ENCODE assay signal across 2 cellular contexts in the genomic region with DNA sequence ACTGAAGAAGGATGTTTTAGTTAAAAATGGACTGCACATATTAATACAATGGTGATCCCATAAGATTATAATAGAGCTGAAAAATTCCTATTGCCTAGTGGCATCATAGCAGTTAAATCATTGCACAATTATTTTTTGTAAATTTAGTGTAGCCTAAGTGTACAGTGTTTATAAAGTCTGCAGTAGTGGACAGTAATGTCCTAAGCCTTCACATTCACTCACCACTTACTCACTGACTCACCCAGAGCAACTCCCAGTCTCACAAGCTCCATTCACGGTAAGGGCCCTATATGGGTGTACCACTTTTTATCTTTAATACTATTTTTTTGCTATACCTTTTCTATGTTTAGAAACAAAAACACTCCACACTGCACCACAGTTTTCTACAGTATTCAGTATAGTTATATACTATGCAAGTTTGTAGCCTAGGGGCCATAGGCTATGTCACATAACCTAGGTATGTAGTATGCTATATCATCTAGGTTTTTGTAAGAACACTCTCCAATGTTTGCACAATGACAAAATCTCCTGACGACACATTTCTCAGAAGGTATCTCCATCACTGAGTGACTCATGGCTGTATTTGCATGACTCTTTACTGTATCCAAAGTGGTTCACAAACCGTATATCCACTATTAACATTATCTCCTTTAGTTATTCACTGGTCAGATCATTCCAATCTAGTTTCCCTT.
A peak's percentile ranks its signal among the peaks of the same experiment; 100 is the strongest.
TF ChIP-seq lines count a peak whose summit lies in the region.

No MANE protein-coding gene starts in this region.

TF ChIP-seq in IMR-90, 13 proteins besides CTCF, POLR2A, EP300 and RAD21:
- TF ChIP-seq RFX5 (IDR thresholded peaks at IDR 0.05; ENCODE audit: low read depth, low read length): no peak
- no peak for TF ChIP-seq ELK1 (IDR thresholded peaks at IDR 0.05; ENCODE audit: borderline replicate concordance, low read depth, low read length)
- TF ChIP-seq BHLHE40 (IDR thresholded peaks at IDR 0.05; ENCODE audit: low read depth, low read length): no peak; the same call in 1 of the 2 replicates
- peak; percentile 29 for TF ChIP-seq FOS (IDR thresholded peaks at IDR 0.05; ENCODE audit: low read depth, low read length)
- peak; percentile 89 for TF ChIP-seq CEBPB (IDR thresholded peaks at IDR 0.05; ENCODE audit: low read depth, low read length)
- TF ChIP-seq RCOR1 (IDR thresholded peaks at IDR 0.05; ENCODE audit: insufficient replicate concordance, low read length): no peak

TF ChIP-seq in K562, 482 proteins besides CTCF, POLR2A, EP300 and RAD21:
- TF ChIP-seq FOSL1 (tag; conservative IDR thresholded peaks at IDR 0.05): peak; percentile 66
- TF ChIP-seq SLC30A9 (CRISPR knock-in tag; IDR thresholded peaks at IDR 0.05): no peak
TF ChIP-seq in K562: peak in this region for 1.
